In the genomic region with DNA sequence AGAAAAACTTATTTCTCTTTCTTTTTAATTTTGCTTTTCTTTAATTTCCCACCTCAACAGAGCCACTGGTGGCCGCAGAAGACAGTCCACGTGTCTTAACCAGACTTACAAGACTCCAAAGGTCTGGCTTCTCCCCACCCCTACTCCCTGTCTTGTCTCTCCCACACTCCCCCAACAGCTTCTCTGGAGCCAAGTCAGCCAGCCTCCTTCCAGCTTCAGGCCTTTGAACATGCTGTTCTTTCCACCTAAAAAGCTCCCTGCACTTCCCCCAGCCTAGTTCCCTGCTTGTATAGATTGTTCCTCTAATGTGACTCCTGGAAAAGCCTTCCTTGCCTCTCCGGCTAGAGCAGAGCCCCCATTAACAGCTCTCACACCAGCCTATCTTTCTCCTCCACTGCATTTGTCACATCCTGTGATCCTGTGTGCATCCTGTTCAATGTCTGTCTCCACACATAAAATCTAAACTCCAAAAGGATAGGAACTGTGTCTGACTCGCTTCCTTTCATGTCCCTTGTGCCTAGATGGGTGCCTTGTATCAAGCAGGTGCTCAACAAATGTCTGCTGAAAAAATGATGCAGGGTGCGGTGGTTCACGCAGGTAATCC, we compare ENCODE assay signal across 22 cellular contexts. TPM values are rescaled to one million over a fixed set of nuclear protein-coding genes. Genes with fewer than 3 reads are reported as not detected.
DNase-seq lines count a peak whose midpoint lies in the region; ATAC-seq and TF ChIP-seq lines count a peak whose summit lies in the region.
"Had no signal": no experiment of that assay in that cellular context is flagged by ENCODE, and none has a peak within 500 bp of the region (broad histone marks: within the 10 kb centered on the region; RNA-seq: fewer than 3 reads in every experiment).

No MANE protein-coding gene starts in this region.

- H3K4me1 ChIP-seq in suprapubic skin: no peaks in the 10 kb centered on the region
- H3K4me1 ChIP-seq: A549, neural progenitor cell, right atrium auricular region had no signal

- no peaks in the 10 kb centered on the region for H3K9me3 ChIP-seq in suprapubic skin
- H3K9me3 ChIP-seq: A549; BLaER1 treated with 17β-estradiol and CSF1 and Interleukin-3, amounts not matched to agents 10 nM and 100 nM; right atrium auricular region; vagina had no signal

- intact Hi-C loops in natural killer cell (cut with micrococcal nuclease): no loop called here

- H3K27ac Mint-ChIP-seq in natural killer cell (peak overlapping the region; percentile 27 to 46), endothelial cell (ENCODE audit: unreplicated experiment) (peak overlapping the region; percentile 72), neural crest cell (ENCODE audit: unreplicated experiment) (peak overlapping the region; percentile 95)
- peak overlapping the region in 1 of 2 donors; percentile 52 for H3K27ac Mint-ChIP-seq in natural killer cell treated with Interleukin-12 subunit alpha and Interleukin-12 subunit beta and Interleukin-15 and Interleukin-18, amount 100 ng/mL, for 72 hours

- TF ChIP-seq POLR2A in suprapubic skin (IDR thresholded peaks at IDR 0.05): no peak

- H3K9me3 Mint-ChIP-seq in natural killer cell (no peaks in the 10 kb centered on the region), endothelial cell (ENCODE audit: unreplicated experiment) (no peaks in the 10 kb centered on the region), neural crest cell (no peaks in the 10 kb centered on the region)
- no peaks in the 10 kb centered on the region for H3K9me3 Mint-ChIP-seq in natural killer cell treated with Interleukin-12 subunit alpha and Interleukin-12 subunit beta and Interleukin-15 and Interleukin-18, amount 100 ng/mL, for 72 hours
- H3K9me3 Mint-ChIP-seq: neural progenitor cell had no signal

- POLR2A ChIA-PET in HEK293T (lab: Yijun Ruan, JAX): interaction anchor here (1.1 kb wide), 1 partner anchor 13 kb away, joined by 5 read pairs; no protein-coding TSS in a partner anchor

- H3K4me1 Mint-ChIP-seq in natural killer cell (peaks cover 30 to 41% of the 10 kb centered on the region in 2 donors), endothelial cell (ENCODE audit: unreplicated experiment) (peaks cover 10% of the 10 kb centered on the region), neural crest cell (peaks cover 16% of the 10 kb centered on the region)
- peaks cover 11 to 17% of the 10 kb centered on the region in 2 donors for H3K4me1 Mint-ChIP-seq in natural killer cell treated with Interleukin-12 subunit alpha and Interleukin-12 subunit beta and Interleukin-15 and Interleukin-18, amount 100 ng/mL, for 72 hours (ENCODE audit: low read depth in 2 of 2)

- H3K36me3 Mint-ChIP-seq in natural killer cell (no peaks in the 10 kb centered on the region), endothelial cell (ENCODE audit: low read depth, unreplicated experiment) (peaks cover 17% of the 10 kb centered on the region), neural crest cell (ENCODE audit: low read depth) (peaks cover 7% of the 10 kb centered on the region)
- H3K36me3 Mint-ChIP-seq in natural killer cell treated with Interleukin-12 subunit alpha and Interleukin-12 subunit beta and Interleukin-15 and Interleukin-18, amount 100 ng/mL, for 72 hours: no peaks in the 10 kb centered on the region

- H3K4me3 Mint-ChIP-seq in natural killer cell: no peak overlapping the region
- no peak overlapping the region for H3K4me3 Mint-ChIP-seq in natural killer cell treated with Interleukin-12 subunit alpha and Interleukin-12 subunit beta and Interleukin-15 and Interleukin-18, amount 100 ng/mL, for 72 hours
- no peak overlapping the region for H3K4me3 Mint-ChIP-seq in endothelial cell (ENCODE audit: unreplicated experiment)
- no peak overlapping the region for H3K4me3 Mint-ChIP-seq in neural crest cell
- H3K4me3 Mint-ChIP-seq: neural progenitor cell had no signal

- no peaks in the 10 kb centered on the region for H3K27me3 Mint-ChIP-seq in natural killer cell (ENCODE audit: low read depth in 2 of 2)
- no peaks in the 10 kb centered on the region for H3K27me3 Mint-ChIP-seq in natural killer cell treated with Interleukin-12 subunit alpha and Interleukin-12 subunit beta and Interleukin-15 and Interleukin-18, amount 100 ng/mL, for 72 hours
- peaks cover 7% of the 10 kb centered on the region for H3K27me3 Mint-ChIP-seq in endothelial cell (ENCODE audit: unreplicated experiment)
- no peaks in the 10 kb centered on the region for H3K27me3 Mint-ChIP-seq in neural crest cell (ENCODE audit: low read depth)

- no peak for TF ChIP-seq EP300 in suprapubic skin (IDR thresholded peaks at IDR 0.05)

- H3K27ac ChIP-seq in suprapubic skin: no peak overlapping the region
- H3K27ac ChIP-seq: A549, HL-60, neural progenitor cell, right atrium auricular region, vagina, VCaP had no signal

- 80% methylated on average over 6 of the region's 6 CpGs for WGBS in suprapubic skin

- DNase-seq in natural killer cell (no peak), endothelial cell (ENCODE audit: low spot score) (no peak), neural crest cell (ENCODE audit: low read depth, low spot score) (no peak), HEK293T (ENCODE audit: extremely low spot score) (no peak), kidney glomerular epithelial cell (lab: John Stamatoyannopoulos, UW) (no peak), suprapubic skin (ENCODE audit: low spot score in 2 of 2) (no peak)
- DNase-seq in natural killer cell treated with Interleukin-12 subunit alpha and Interleukin-12 subunit beta and Interleukin-15 and Interleukin-18, amount 100 ng/mL, for 72 hours (ENCODE audit: low spot score): no peak
- DNase-seq: activated CD8-positive, alpha-beta memory T cell treated with anti-CD3 and anti-CD28 coated beads, Interleukin-2, amount 50 U/mL, for 4 hours; activated effector memory CD4-positive, alpha-beta T cell treated with anti-CD3 and anti-CD28 coated beads, Interleukin-2, amount 50 U/mL, for 16 hours; amniotic stem cell; NCI-H1105 treated with DMSO at 0.1 percent for 48 hours; NCI-H2081 treated with DMSO at 0.1 percent for 48 hours; SIG-M5; stimulated activated CD8-positive, alpha-beta memory T cell treated with anti-CD3 and anti-CD28 coated beads, Interleukin-4, amount 100 ng/mL, for 48 hours had no signal

- no peak for TF ChIP-seq CTCF in natural killer cell (IDR thresholded peaks at IDR 0.05)
- TF ChIP-seq CTCF in endothelial cell (IDR thresholded peaks at IDR 0.05; ENCODE audit: unreplicated experiment): no peak
- no peak for TF ChIP-seq CTCF in neural crest cell (conservative IDR thresholded peaks at IDR 0.05)
- TF ChIP-seq CTCF in suprapubic skin (IDR thresholded peaks at IDR 0.05): no peak

- H3K27me3 ChIP-seq in suprapubic skin: no peaks in the 10 kb centered on the region
- H3K27me3 ChIP-seq: BLaER1 treated with 17β-estradiol and CSF1 and Interleukin-3, amounts not matched to agents 10 nM and 100 nM; neural progenitor cell; right atrium auricular region; vagina had no signal

- ATAC-seq in natural killer cell (no peak), HG02588 (IDR thresholded peaks at IDR 0.05; ENCODE audit: unreplicated experiment) (no peak)
- no peak for ATAC-seq in natural killer cell treated with Interleukin-12 subunit alpha and Interleukin-12 subunit beta and Interleukin-15 and Interleukin-18, amount 100 ng/mL, for 72 hours
- ATAC-seq: A549 had no signal

- H3K4me3 ChIP-seq in suprapubic skin: no peak overlapping the region
- H3K4me3 ChIP-seq: A549; BLaER1 treated with 17β-estradiol and CSF1 and Interleukin-3, amounts not matched to agents 10 nM and 100 nM; neural progenitor cell; right atrium auricular region; vagina had no signal

- CTCF ChIA-PET in HEK293T (lab: Yijun Ruan, JAX): no interaction called here

- H3K36me3 ChIP-seq in suprapubic skin: no peaks in the 10 kb centered on the region
- H3K36me3 ChIP-seq: neural progenitor cell, right atrium auricular region had no signal

TF ChIP-seq in HEK293T, 16 proteins besides CTCF, POLR2A, EP300 and RAD21 (continues in another document):
- TF ChIP-seq ELF4 (IDR thresholded peaks at IDR 0.05) (no peak), HDGF (IDR thresholded peaks at IDR 0.05; ENCODE audit: borderline replicate concordance) (no peak), FOXK2 (IDR thresholded peaks at IDR 0.05) (no peak)

RNA-seq across cellular contexts. Expression of a gene that starts 7.8 kb away (rescaled TPM):
- 100 to 1,000 TPM in 1 of 3 donors, 10 to 100 TPM in 2; 69.7 to 110 (median 77.2) TPM for total RNA-seq in natural killer cell
- total RNA-seq in natural killer cell treated with Interleukin-12 subunit alpha and Interleukin-12 subunit beta and Interleukin-15 and Interleukin-18, amount 100 ng/mL, for 72 hours: 100 to 1,000 TPM; 207 to 267 TPM
- 392 TPM for total RNA-seq in endothelial cell (ENCODE audit: unreplicated experiment)
- 375 and 382 TPM in 2 replicates for total RNA-seq in neural crest cell
- total RNA-seq in suprapubic skin: 100 to 1,000 TPM; 167 to 493 (median 469) TPM

RNA-seq across cellular contexts. Expression of a gene that starts 18.6 kb away (rescaled TPM):
- total RNA-seq in natural killer cell (100 to 1,000 TPM; 175 to 191 (median 179) TPM), endothelial cell (ENCODE audit: unreplicated experiment) (255 TPM), neural crest cell (350 and 361 TPM in 2 replicates), suprapubic skin (10 to 100 TPM; 51.5 to 98.5 (median 73.0) TPM)
- total RNA-seq in natural killer cell treated with Interleukin-12 subunit alpha and Interleukin-12 subunit beta and Interleukin-15 and Interleukin-18, amount 100 ng/mL, for 72 hours: 100 to 1,000 TPM; 246 to 331 TPM

RNA-seq across cellular contexts. Expression of a gene that starts 40.8 kb away (rescaled TPM):
- total RNA-seq in natural killer cell (10 to 100 TPM; 11.4 to 17.1 (median 14.6) TPM), endothelial cell (ENCODE audit: unreplicated experiment) (27.2 TPM), neural crest cell (38.5 and 39.0 TPM in 2 replicates), suprapubic skin (10 to 100 TPM; 14.9 to 18.7 (median 18.0) TPM)
- 10 to 100 TPM; 27.5 to 27.9 TPM for total RNA-seq in natural killer cell treated with Interleukin-12 subunit alpha and Interleukin-12 subunit beta and Interleukin-15 and Interleukin-18, amount 100 ng/mL, for 72 hours

RNA-seq across cellular contexts. Expression of a gene that starts 41.9 kb away (rescaled TPM):
- total RNA-seq in natural killer cell (10 to 100 TPM; 16.5 to 22.8 (median 20.5) TPM), endothelial cell (ENCODE audit: unreplicated experiment) (25.5 TPM), neural crest cell (32.0 and 33.8 TPM in 2 replicates), suprapubic skin (10 to 100 TPM; 17.5 to 27.8 (median 21.0) TPM)
- 10 to 100 TPM; 28.2 to 31.8 TPM for total RNA-seq in natural killer cell treated with Interleukin-12 subunit alpha and Interleukin-12 subunit beta and Interleukin-15 and Interleukin-18, amount 100 ng/mL, for 72 hours

RNA-seq across cellular contexts. Expression of a gene that starts 42.0 kb away (rescaled TPM):
- total RNA-seq in natural killer cell: 10 to 100 TPM; 21.3 to 25.8 (median 24.2) TPM
- 10 to 100 TPM; 28.9 to 36.2 TPM for total RNA-seq in natural killer cell treated with Interleukin-12 subunit alpha and Interleukin-12 subunit beta and Interleukin-15 and Interleukin-18, amount 100 ng/mL, for 72 hours
- total RNA-seq in endothelial cell (ENCODE audit: unreplicated experiment): 39.8 TPM
- 38.0 and 38.1 TPM in 2 replicates for total RNA-seq in neural crest cell
- 10 to 100 TPM in 3 of 4 donors, 1 to 10 TPM in 1; 9.7 to 22.9 (median 17.4) TPM for total RNA-seq in suprapubic skin
